Comparison of ENCODE assay signal across 1 cellular context in genomic region chr12:27014085-27014858, GRCh38.
TF ChIP-seq lines count a peak whose summit lies in the region.

Gene TM7SF3, minus strand, starts transcription at chr12:27014384. Its CDS starts 216 bp downstream, at chr12:27014168.

TF ChIP-seq in WTC11, 78 proteins besides CTCF, POLR2A, EP300 and RAD21 (continued from another document and continues in another):
- TF ChIP-seq STAT6 (CRISPR knock-in tag; conservative IDR thresholded peaks at IDR 0.05; ENCODE audit: low read depth) (no peak), ZNF512 (CRISPR knock-in tag; IDR thresholded peaks at IDR 0.05; ENCODE audit: borderline replicate concordance) (no peak), RELA (CRISPR knock-in tag; IDR thresholded peaks at IDR 0.05; ENCODE audit: borderline replicate concordance) (no peak), SOX15 (CRISPR knock-in tag; IDR thresholded peaks at IDR 0.05) (no peak), CBFB (CRISPR knock-in tag; IDR thresholded peaks at IDR 0.05; ENCODE audit: low read depth) (no peak), USF1 (CRISPR knock-in tag; IDR thresholded peaks at IDR 0.05) (peak; percentile 82; the same call in 1 of the 2 replicates), NFATC4 (CRISPR knock-in tag; IDR thresholded peaks at IDR 0.05) (no peak), SMAD3 (CRISPR knock-in tag; IDR thresholded peaks at IDR 0.05; ENCODE audit: borderline replicate concordance) (no peak), E2F4 (CRISPR knock-in tag; IDR thresholded peaks at IDR 0.05; ENCODE audit: borderline replicate concordance, low read depth) (no peak), ETV6 (CRISPR knock-in tag; IDR thresholded peaks at IDR 0.05) (peak; percentile 95), EMX1 (CRISPR knock-in tag; IDR thresholded peaks at IDR 0.05) (no peak), HMGA2 (CRISPR knock-in tag; IDR thresholded peaks at IDR 0.05) (no peak), IRF1 (CRISPR knock-in tag; IDR thresholded peaks at IDR 0.05) (0 out of 2 replicates have a peak, but pooled peaks have one; percentile 47), ZNF396 (CRISPR knock-in tag; IDR thresholded peaks at IDR 0.05; ENCODE audit: borderline replicate concordance) (no peak), NFYB (CRISPR knock-in tag; conservative IDR thresholded peaks at IDR 0.05; ENCODE audit: low read depth) (no peak), GABPB1 (CRISPR knock-in tag; IDR thresholded peaks at IDR 0.05) (peak; percentile 56), MXD4 (CRISPR knock-in tag; IDR thresholded peaks at IDR 0.05; ENCODE audit: borderline replicate concordance) (no peak), ZNF121 (CRISPR knock-in tag; IDR thresholded peaks at IDR 0.05) (no peak), ARID4B (CRISPR knock-in tag; IDR thresholded peaks at IDR 0.05; ENCODE audit: borderline replicate concordance) (peak; percentile 59; the same call in 1 of the 2 replicates), ZNF416 (CRISPR knock-in tag; IDR thresholded peaks at IDR 0.05) (no peak), GRHL2 (CRISPR knock-in tag; IDR thresholded peaks at IDR 0.05; ENCODE audit: insufficient replicate concordance, severe bottlenecking) (no peak), NR3C1 (CRISPR knock-in tag; conservative IDR thresholded peaks at IDR 0.05; ENCODE audit: low read depth) (no peak)
- TF ChIP-seq, protein P1, sequence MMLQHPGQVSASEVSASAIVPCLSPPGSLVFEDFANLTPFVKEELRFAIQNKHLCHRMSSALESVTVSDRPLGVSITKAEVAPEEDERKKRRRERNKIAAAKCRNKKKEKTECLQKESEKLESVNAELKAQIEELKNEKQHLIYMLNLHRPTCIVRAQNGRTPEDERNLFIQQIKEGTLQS (CRISPR knock-in tag; conservative IDR thresholded peaks at IDR 0.05) = no peak
- TF ChIP-seq, protein P2, sequence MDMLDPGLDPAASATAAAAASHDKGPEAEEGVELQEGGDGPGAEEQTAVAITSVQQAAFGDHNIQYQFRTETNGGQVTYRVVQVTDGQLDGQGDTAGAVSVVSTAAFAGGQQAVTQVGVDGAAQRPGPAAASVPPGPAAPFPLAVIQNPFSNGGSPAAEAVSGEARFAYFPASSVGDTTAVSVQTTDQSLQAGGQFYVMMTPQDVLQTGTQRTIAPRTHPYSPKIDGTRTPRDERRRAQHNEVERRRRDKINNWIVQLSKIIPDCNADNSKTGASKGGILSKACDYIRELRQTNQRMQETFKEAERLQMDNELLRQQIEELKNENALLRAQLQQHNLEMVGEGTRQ (CRISPR knock-in tag; IDR thresholded peaks at IDR 0.05) = peak; percentile 86
- TF ChIP-seq, protein P3, sequence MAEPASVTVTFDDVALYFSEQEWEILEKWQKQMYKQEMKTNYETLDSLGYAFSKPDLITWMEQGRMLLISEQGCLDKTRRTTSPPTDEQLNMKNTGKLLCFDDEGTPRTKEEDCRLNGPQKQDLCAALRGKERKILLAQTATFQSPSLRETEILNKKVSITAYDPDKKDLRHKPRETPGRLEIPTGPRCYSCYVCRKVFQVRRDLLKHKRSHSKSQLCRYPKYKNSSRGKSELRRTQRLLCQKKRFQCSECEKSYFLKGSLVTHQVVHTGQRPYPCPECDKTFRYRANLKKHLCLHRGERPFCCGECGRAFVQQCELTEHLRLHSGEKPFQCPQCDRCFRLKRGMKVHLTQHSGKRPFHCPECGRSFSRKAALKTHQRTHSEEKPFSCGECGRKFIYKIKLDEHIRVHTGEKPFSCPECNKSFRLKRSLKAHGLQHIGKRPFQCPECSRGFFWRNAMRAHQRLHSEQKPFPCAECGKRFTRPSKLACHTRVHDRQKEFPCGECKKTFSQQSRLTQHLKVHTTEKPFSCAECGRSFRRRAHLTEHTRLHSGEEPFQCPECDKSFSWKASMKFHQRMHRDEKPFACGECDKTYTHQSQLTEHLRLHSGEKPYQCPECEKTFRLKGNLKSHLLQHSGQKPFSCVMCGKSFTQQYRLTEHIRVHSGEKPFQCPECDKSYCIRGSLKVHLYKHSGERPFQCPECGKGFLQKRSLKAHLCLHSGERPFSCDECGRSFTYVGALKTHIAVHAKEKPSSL (CRISPR knock-in tag; conservative IDR thresholded peaks at IDR 0.05) = no peak
- TF ChIP-seq, protein P4, sequence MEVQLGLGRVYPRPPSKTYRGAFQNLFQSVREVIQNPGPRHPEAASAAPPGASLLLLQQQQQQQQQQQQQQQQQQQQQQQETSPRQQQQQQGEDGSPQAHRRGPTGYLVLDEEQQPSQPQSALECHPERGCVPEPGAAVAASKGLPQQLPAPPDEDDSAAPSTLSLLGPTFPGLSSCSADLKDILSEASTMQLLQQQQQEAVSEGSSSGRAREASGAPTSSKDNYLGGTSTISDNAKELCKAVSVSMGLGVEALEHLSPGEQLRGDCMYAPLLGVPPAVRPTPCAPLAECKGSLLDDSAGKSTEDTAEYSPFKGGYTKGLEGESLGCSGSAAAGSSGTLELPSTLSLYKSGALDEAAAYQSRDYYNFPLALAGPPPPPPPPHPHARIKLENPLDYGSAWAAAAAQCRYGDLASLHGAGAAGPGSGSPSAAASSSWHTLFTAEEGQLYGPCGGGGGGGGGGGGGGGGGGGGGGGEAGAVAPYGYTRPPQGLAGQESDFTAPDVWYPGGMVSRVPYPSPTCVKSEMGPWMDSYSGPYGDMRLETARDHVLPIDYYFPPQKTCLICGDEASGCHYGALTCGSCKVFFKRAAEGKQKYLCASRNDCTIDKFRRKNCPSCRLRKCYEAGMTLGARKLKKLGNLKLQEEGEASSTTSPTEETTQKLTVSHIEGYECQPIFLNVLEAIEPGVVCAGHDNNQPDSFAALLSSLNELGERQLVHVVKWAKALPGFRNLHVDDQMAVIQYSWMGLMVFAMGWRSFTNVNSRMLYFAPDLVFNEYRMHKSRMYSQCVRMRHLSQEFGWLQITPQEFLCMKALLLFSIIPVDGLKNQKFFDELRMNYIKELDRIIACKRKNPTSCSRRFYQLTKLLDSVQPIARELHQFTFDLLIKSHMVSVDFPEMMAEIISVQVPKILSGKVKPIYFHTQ (CRISPR knock-in tag; IDR thresholded peaks at IDR 0.05) = no peak
- TF ChIP-seq, protein P5, sequence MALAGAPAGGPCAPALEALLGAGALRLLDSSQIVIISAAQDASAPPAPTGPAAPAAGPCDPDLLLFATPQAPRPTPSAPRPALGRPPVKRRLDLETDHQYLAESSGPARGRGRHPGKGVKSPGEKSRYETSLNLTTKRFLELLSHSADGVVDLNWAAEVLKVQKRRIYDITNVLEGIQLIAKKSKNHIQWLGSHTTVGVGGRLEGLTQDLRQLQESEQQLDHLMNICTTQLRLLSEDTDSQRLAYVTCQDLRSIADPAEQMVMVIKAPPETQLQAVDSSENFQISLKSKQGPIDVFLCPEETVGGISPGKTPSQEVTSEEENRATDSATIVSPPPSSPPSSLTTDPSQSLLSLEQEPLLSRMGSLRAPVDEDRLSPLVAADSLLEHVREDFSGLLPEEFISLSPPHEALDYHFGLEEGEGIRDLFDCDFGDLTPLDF (CRISPR knock-in tag; IDR thresholded peaks at IDR 0.05) = no peak
- TF ChIP-seq, protein P6, sequence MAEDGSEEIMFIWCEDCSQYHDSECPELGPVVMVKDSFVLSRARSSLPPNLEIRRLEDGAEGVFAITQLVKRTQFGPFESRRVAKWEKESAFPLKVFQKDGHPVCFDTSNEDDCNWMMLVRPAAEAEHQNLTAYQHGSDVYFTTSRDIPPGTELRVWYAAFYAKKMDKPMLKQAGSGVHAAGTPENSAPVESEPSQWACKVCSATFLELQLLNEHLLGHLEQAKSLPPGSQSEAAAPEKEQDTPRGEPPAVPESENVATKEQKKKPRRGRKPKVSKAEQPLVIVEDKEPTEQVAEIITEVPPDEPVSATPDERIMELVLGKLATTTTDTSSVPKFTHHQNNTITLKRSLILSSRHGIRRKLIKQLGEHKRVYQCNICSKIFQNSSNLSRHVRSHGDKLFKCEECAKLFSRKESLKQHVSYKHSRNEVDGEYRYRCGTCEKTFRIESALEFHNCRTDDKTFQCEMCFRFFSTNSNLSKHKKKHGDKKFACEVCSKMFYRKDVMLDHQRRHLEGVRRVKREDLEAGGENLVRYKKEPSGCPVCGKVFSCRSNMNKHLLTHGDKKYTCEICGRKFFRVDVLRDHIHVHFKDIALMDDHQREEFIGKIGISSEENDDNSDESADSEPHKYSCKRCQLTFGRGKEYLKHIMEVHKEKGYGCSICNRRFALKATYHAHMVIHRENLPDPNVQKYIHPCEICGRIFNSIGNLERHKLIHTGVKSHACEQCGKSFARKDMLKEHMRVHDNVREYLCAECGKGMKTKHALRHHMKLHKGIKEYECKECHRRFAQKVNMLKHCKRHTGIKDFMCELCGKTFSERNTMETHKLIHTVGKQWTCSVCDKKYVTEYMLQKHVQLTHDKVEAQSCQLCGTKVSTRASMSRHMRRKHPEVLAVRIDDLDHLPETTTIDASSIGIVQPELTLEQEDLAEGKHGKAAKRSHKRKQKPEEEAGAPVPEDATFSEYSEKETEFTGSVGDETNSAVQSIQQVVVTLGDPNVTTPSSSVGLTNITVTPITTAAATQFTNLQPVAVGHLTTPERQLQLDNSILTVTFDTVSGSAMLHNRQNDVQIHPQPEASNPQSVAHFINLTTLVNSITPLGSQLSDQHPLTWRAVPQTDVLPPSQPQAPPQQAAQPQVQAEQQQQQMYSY (CRISPR knock-in tag; IDR thresholded peaks at IDR 0.05) = no peak
